ENCODE assay signal across 8 cellular contexts in the genomic region with DNA sequence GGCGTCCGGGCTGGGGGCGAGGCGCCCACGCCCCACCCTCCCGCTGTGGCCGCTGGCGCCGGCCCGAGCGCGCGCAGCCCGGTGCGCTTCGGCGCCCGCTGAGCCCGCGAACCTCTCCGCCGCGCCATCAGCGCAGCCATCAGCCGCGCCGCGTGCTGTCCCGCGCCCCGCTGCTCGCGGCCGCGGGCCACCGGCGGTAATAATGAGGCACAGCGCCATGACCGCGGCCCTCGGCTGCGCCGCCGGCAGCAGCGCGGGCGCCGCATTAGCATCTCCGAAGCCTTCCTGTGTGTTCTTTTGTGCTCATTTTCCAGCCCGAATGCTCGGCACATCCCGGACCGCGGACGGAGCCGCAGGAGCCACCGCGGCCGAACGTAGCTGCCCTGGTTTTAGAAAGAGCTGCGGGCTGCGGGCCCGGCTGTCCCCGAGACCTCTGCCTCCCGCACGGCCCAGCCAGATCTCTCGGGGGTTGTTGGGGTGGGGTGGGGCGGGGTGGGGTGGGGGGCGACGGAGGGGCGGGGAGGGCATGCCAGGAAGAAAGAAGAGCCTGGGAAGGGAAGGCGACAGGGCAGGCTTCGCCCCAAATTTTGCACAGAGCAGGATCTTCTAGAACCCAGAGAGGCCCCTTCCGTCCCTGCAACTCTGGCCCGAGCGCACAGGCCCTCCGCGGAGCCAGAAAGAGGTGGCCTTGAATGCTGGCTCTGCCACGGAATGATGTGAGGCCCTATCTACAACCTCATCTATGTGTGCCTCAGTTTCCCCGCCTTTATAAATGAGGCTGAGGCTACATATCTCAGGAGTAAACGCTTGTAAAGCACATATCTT. TPM values are rescaled to one million over a fixed set of nuclear protein-coding genes. Genes with fewer than 3 reads are reported as not detected.
DNase-seq lines count a peak whose midpoint lies in the region; ATAC-seq, FAIRE-seq and TF ChIP-seq lines count a peak whose summit lies in the region.

No MANE protein-coding gene starts in this region.

- H3K27ac Mint-ChIP-seq in CD8-positive, alpha-beta T cell: no peak overlapping the region
- H3K27ac Mint-ChIP-seq in mesothelial cell of epicardium: no peak overlapping the region

- H3K9me3 ChIP-seq in CD8-positive, alpha-beta T cell (ENCODE audit: low read length): no peaks in the 10 kb centered on the region
- H3K9me3 ChIP-seq in HEK293 (ENCODE audit: control insufficient read depth, insufficient read depth, low read depth, low read length) (no peaks in the 10 kb centered on the region), GM12878 (replicated peaks; ENCODE audit: control insufficient read depth, insufficient read depth, low read length) (no peaks in the 10 kb centered on the region)

- TF ChIP-seq RAD21 in GM12878 (IDR thresholded peaks at IDR 0.05; ENCODE audit: insufficient read depth, low read depth, low read length): no peak

- TF ChIP-seq POLR2A in GM12878 (IDR thresholded peaks at IDR 0.05; ENCODE audit: low read depth, low read length): no peak

- peak overlapping the region; percentile 39 for H3K4me3 Mint-ChIP-seq in CD8-positive, alpha-beta T cell
- H3K4me3 Mint-ChIP-seq in mesothelial cell of epicardium: peak overlapping the region; percentile 57

- H3K4me2 ChIP-seq in GM12878 (ENCODE audit: control insufficient read depth, insufficient read depth): 0 out of 2 replicates have a peak overlapping the region, but pooled peaks have one; percentile 7

- H3K9ac ChIP-seq in GM12878 (ENCODE audit: control insufficient read depth, insufficient read depth, low read length): no peak overlapping the region

- 9% methylated on average over 68 of the region's 81 CpGs for WGBS in GM12878 (ENCODE audit: insufficient coverage, insufficient replicate concordance, low lambda C conversion rate, missing lambda C conversion rate)

- H3K4me1 ChIP-seq in CD8-positive, alpha-beta T cell (ENCODE audit: insufficient read depth, low read length): no peaks in the 10 kb centered on the region
- H3K4me1 ChIP-seq in HEK293 (ENCODE audit: control insufficient read depth, insufficient read depth, low read length) (no peaks in the 10 kb centered on the region), GM12878 (ENCODE audit: control insufficient read depth, insufficient read depth, low read length) (no peaks in the 10 kb centered on the region)

- H3K36me3 Mint-ChIP-seq in CD8-positive, alpha-beta T cell: no peaks in the 10 kb centered on the region
- H3K36me3 Mint-ChIP-seq in mesothelial cell of epicardium: no peaks in the 10 kb centered on the region

- H3K9me3 Mint-ChIP-seq in CD8-positive, alpha-beta T cell: no peaks in the 10 kb centered on the region
- H3K9me3 Mint-ChIP-seq in mesothelial cell of epicardium: peaks cover 12% of the 10 kb centered on the region

- DNase-seq in CD8-positive, alpha-beta T cell: no peak
- DNase-seq in GM12878 (ENCODE audit: low read depth, low spot score): no peak
- no peak for DNase-seq in mesothelial cell of epicardium (ENCODE audit: low spot score in 2 of 2, unreplicated experiment in 2 of 2)
- DNase-seq in pons (ENCODE audit: low spot score): no peak
- DNase-seq in GM10248 (ENCODE audit: extremely low spot score): no peak
- DNase-seq in cortex of kidney (lab: John Stamatoyannopoulos, UW): no peak

- BruUV-seq in GM12878 (replicated peaks; lab: Mats Ljungman, UMichigan): no TSS peak

- SMC1A ChIA-PET in GM12878 (lab: Charles Lee; ENCODE audit: uncharacterized antibody, unreplicated experiment): no interaction called here

- H3K79me2 ChIP-seq in GM12878 (ENCODE audit: control insufficient read depth, insufficient read depth, low read length): no peaks in the 10 kb centered on the region

- H3K27me3 ChIP-seq in CD8-positive, alpha-beta T cell (ENCODE audit: insufficient read depth, low read length): no peaks in the 10 kb centered on the region
- peaks cover 6 to 12% of the 10 kb centered on the region in 2 experiments for H3K27me3 ChIP-seq in GM12878 (replicated peaks in 1 of 2; ENCODE audit: control insufficient read depth in 2 of 2, insufficient read depth in 2 of 2, low read length in 1 of 2)

- no peaks in the 10 kb centered on the region for H4K20me1 ChIP-seq in GM12878 (ENCODE audit: control insufficient read depth, insufficient read depth)

- H2AFZ ChIP-seq in GM12878 (ENCODE audit: control insufficient read depth, low read depth, low read length): no peak overlapping the region

- peaks cover 4% of the 10 kb centered on the region for H3K4me1 Mint-ChIP-seq in CD8-positive, alpha-beta T cell (ENCODE audit: low read depth)
- peaks cover 7% of the 10 kb centered on the region for H3K4me1 Mint-ChIP-seq in mesothelial cell of epicardium

- intact Hi-C loops in CD8-positive, alpha-beta T cell (cut with DNase I, micrococcal nuclease): no loop called here
- intact Hi-C loops in GM12878 (cut with micrococcal nuclease; ENCODE audit: unreplicated experiment): no loop called here

- in situ Hi-C loops in GM12878 (cut with MboI): no loop called here

- H3K36me3 ChIP-seq in CD8-positive, alpha-beta T cell (ENCODE audit: insufficient read depth, low read length): no peaks in the 10 kb centered on the region
- H3K36me3 ChIP-seq in HEK293 (ENCODE audit: control insufficient read depth in 2 of 2, insufficient read depth in 1 of 2, low read length in 2 of 2) (no peaks in the 10 kb centered on the region), GM12878 (ENCODE audit: control insufficient read depth in 2 of 2, insufficient read depth in 2 of 2, low read length in 1 of 2) (no peaks in the 10 kb centered on the region)

- CTCF ChIA-PET in CD8-positive, alpha-beta T cell (lab: Charles Lee): no interaction called here
- CTCF ChIA-PET in HEK293 (lab: Yijun Ruan, JAX) (interaction anchor here (0.6 kb wide), 1 partner anchor 642 kb away, joined by 3 read pairs; no protein-coding TSS in a partner anchor), GM12878 (lab: Yijun Ruan, JAX) (no interaction called here), GM10248 (lab: Yijun Ruan, JAX) (no interaction called here)

- H3K4me3 ChIP-seq in CD8-positive, alpha-beta T cell (ENCODE audit: low read depth, low read length): no peak overlapping the region
- H3K4me3 ChIP-seq in HEK293 (ENCODE audit: low read depth, low read length) (peak overlapping the region; percentile 26), GM12878 (no peak overlapping the region; the same call in 1 of the 2 replicates)

- POLR2A ChIA-PET in CD8-positive, alpha-beta T cell (lab: Charles Lee): no interaction called here
- POLR2A ChIA-PET in HEK293 (lab: Yijun Ruan, JAX): no interaction called here
- POLR2A ChIA-PET in GM12878 (lab: Charles Lee): no interaction called here
- POLR2A ChIA-PET in GM10248 (lab: Yijun Ruan, JAX): no interaction called here

- no peak for TF ChIP-seq CTCF in CD8-positive, alpha-beta T cell (IDR thresholded peaks at IDR 0.05)
- TF ChIP-seq CTCF in HEK293 (tag by site-specific recombination; IDR thresholded peaks at IDR 0.05) (no peak; the same call in 1 of the 2 replicates), GM12878 (IDR thresholded peaks at IDR 0.05 in 2 of 3, conservative IDR thresholded peaks at IDR 0.05 in 1 of 3; ENCODE audit: control insufficient read depth in 2 of 3, extremely low read depth in 1 of 3, insufficient read depth in 1 of 3, low read depth in 3 of 3, low read length in 3 of 3) (no peak), mesothelial cell of epicardium (IDR thresholded peaks at IDR 0.05; ENCODE audit: unreplicated experiment) (no peak), GM10248 (IDR thresholded peaks at IDR 0.05; ENCODE audit: control extremely low read depth, extremely low read depth, low read depth, missing control alignments) (no peak)

- ATAC-seq in CD8-positive, alpha-beta T cell: no peak
- ATAC-seq in GM12878 (peak; percentile 34; the same call in 2 of the 3 replicates), HG03196 (IDR thresholded peaks at IDR 0.05; ENCODE audit: unreplicated experiment) (no peak)

- RAD21 ChIA-PET in GM12878 (lab: Charles Lee; ENCODE audit: unreplicated experiment): no interaction called here

- no peak overlapping the region for H3K27ac ChIP-seq in CD8-positive, alpha-beta T cell (ENCODE audit: low read depth, low read length)
- H3K27ac ChIP-seq in HEK293 (ENCODE audit: extremely low read depth, low read depth, low read length) (peak overlapping the region; percentile 44; the same call in 1 of the 2 replicates), GM12878 (ENCODE audit: control insufficient read depth, insufficient read depth) (no peak overlapping the region)

- FAIRE-seq in GM12878 (lab: Jason Lieb, UNC): no peak

- TF ChIP-seq EP300 in GM12878 (IDR thresholded peaks at IDR 0.05; ENCODE audit: borderline replicate concordance in 1 of 2, control insufficient read depth in 1 of 2, low read depth in 2 of 2, low read length in 2 of 2): no peak

- peaks cover 59% of the 10 kb centered on the region for H3K27me3 Mint-ChIP-seq in CD8-positive, alpha-beta T cell (ENCODE audit: low read depth)
- H3K27me3 Mint-ChIP-seq in mesothelial cell of epicardium (ENCODE audit: low read depth): peaks cover 96% of the 10 kb centered on the region

TF ChIP-seq in HEK293, 187 proteins besides CTCF, POLR2A, EP300 and RAD21 (continues in another document):
- TF ChIP-seq PRDM1 (tag by site-specific recombination; IDR thresholded peaks at IDR 0.05) (no peak), ZNF473 (tag by site-specific recombination; IDR thresholded peaks at IDR 0.05) (no peak), KLF1 (tag by site-specific recombination; IDR thresholded peaks at IDR 0.05) (no peak)

TF ChIP-seq in GM12878, 131 proteins besides CTCF, POLR2A, EP300 and RAD21 (continues in another document):
- TF ChIP-seq BRCA1 (IDR thresholded peaks at IDR 0.05; ENCODE audit: low read depth, low read length): no peak
- TF ChIP-seq CBFB (IDR thresholded peaks at IDR 0.05; ENCODE audit: low read depth): no peak
- TF ChIP-seq YY1 (IDR thresholded peaks at IDR 0.05; ENCODE audit: low read depth, low read length): no peak

RNA-seq across cellular contexts. Expression of a gene that starts 55.3 kb away (rescaled TPM):
- total RNA-seq in CD8-positive, alpha-beta T cell: 10 to 100 TPM; 13.6 to 14.7 TPM
- 21.3 and 21.7 TPM in 2 replicates for total RNA-seq in GM12878 (2013; cell fraction: nucleolus; rRNA removed)
- total RNA-seq in GM12878 (2014; rRNA removed) (5.5 and 7.5 TPM in 2 replicates), GM12878 (2014; rRNA removed; fragmentation: Illumina TruSeq; extraction: Trizol) (12.4 and 12.6 TPM in 2 replicates), GM12878 (2021) (17.3 and 18.2 TPM in 2 replicates), mesothelial cell of epicardium (21.1 to 22.5 TPM (median 21.8 TPM) in 3 replicates)
- 12.3 TPM for polyA plus RNA-seq in GM12878 (2011; ENCODE audit: low read depth)
- polyA plus RNA-seq in GM12878 (2011; rRNA removed) (18.7 and 23.9 TPM in 2 replicates), GM12878 (2014; fragmentation: Illumina TruSeq; extraction: Trizol) (17.9 and 23.1 TPM in 2 replicates), GM12878 (2014; fragmentation: Nextera tagmentation; extraction: Ambion mirVana) (10 to 100 TPM; 16.8 to 22.1 TPM), GM12878 (2014; rRNA removed) (8.6 and 11.7 TPM in 2 replicates), GM12878 (2016; fragmentation: Nextera tagmentation; extraction: Ambion mirVana) (10 to 100 TPM; 11.8 to 13.3 TPM)
- polyA plus RNA-seq in GM12878 (2011; cell fraction: cytosol; rRNA removed): 6.4 and 11.4 TPM in 2 replicates
- 6.3 and 6.6 TPM in 2 replicates for polyA plus RNA-seq in GM12878 (2011; cell fraction: nucleus; rRNA removed)
- polyA plus RNA-seq in GM12878 (2012): 16.4 and 20.2 TPM in 2 replicates
- polyA minus RNA-seq in GM12878 (2011; rRNA and poly(A)+ RNA removed): 8.1 and 14.2 TPM in 2 replicates
- polyA minus RNA-seq in GM12878 (2011; cell fraction: cytosol; rRNA and poly(A)+ RNA removed): 4.5 and 4.8 TPM in 2 replicates
- 3.6 and 5.5 TPM in 2 replicates for polyA minus RNA-seq in GM12878 (2011; cell fraction: nucleus; rRNA and poly(A)+ RNA removed)
